ENCODE assay signal across 8 cellular contexts in the genomic region with DNA sequence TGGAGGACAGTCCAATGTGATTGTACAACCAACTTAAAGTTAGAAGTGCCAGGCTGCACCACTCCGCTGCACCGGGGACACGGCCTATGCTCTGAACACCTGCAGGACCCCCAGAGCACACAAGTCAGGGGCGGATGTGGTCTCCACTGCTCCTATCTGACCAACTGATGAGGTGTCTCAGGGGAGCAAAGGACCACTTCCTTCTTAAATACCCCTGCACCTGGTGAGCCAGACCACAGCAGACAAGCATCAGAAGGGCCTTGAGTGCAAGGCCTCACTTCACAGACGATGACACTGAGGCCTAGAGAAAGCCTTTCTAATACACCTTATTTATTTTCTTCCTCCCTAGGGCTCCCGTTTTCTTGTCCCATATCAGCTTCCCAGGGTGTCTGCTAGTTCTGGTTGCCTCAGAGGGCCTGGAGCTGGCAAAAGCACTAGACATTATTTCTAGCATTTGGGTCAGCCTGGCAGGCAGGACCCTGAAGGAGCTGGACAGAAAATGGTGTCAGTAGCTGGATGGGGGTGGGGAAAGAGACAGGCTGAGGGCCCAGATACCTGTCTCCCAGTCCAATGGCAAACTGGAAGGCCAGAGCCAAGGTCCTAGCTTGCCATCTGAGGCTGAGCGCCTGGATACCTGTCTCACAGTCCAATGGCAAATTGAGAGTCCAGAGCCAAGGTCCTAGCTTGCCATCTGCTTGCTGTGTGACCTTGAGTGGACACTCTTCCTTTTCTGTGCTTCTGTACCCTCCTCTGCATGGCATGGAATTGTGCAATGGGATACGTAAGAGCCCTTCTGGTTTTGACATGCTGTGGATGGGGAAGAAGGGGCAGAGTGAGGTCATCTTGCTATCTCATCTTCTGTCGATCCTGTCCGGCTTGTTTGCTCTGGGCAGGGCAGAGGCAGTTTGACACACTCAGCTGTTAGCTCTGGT. TPM values are rescaled to one million over a fixed set of nuclear protein-coding genes. Genes with fewer than 3 reads are reported as not detected.
DNase-seq lines count a peak whose midpoint lies in the region; ATAC-seq, FAIRE-seq and TF ChIP-seq lines count a peak whose summit lies in the region.

No MANE protein-coding gene starts in this region.

- H3K27me3 ChIP-seq in BLaER1 (no peaks in the 10 kb centered on the region), left lung (no peaks in the 10 kb centered on the region)

- intact Hi-C loops in left lung (cut with DNase I): no loop called here

- peaks cover 59% of the 10 kb centered on the region for H3K36me3 Mint-ChIP-seq in activated CD4-positive, alpha-beta memory T cell treated with anti-CD3 and anti-CD28 coated beads, Interleukin-2, amount 10 ng/mL, durations not matched to agents 7 days and 5 days (ENCODE audit: low read depth)

- TF ChIP-seq POLR2A in GM19193 (IDR thresholded peaks at IDR 0.05; ENCODE audit: extremely low read depth, insufficient read depth, insufficient read length): peak; percentile 33

- H3K27me3 Mint-ChIP-seq in activated CD4-positive, alpha-beta memory T cell treated with anti-CD3 and anti-CD28 coated beads, Interleukin-2, amount 10 ng/mL, durations not matched to agents 7 days and 5 days: no peaks in the 10 kb centered on the region

- no peak for FAIRE-seq in HTR-8/SVneo (lab: Jason Lieb, UNC)

- H3K4me1 ChIP-seq in BLaER1 (peaks cover 98% of the 10 kb centered on the region), left lung (peaks cover 16 to 97% of the 10 kb centered on the region in 2 donors)

- no peaks in the 10 kb centered on the region for H3K9me3 Mint-ChIP-seq in activated CD4-positive, alpha-beta memory T cell treated with anti-CD3 and anti-CD28 coated beads, Interleukin-2, amount 10 ng/mL, durations not matched to agents 7 days and 5 days

- peak overlapping the region; percentile 98 for H3K27ac Mint-ChIP-seq in activated CD4-positive, alpha-beta memory T cell treated with anti-CD3 and anti-CD28 coated beads, Interleukin-2, amount 10 ng/mL, durations not matched to agents 7 days and 5 days

- peak; percentile 65 for DNase-seq in activated CD4-positive, alpha-beta memory T cell treated with anti-CD3 and anti-CD28 coated beads, Interleukin-2, amount 10 ng/mL, durations not matched to agents 7 days and 5 days
- DNase-seq in left lung (peak in 1 of 2 donors; percentile 56), NCI-H2196 (lab: John Stamatoyannopoulos, UW; ENCODE audit: unreplicated experiment) (no peak), hippocampal formation (lab: John Stamatoyannopoulos, UW) (no peak), HTR-8/SVneo (ENCODE audit: insufficient read length, low spot score) (no peak)

- no peaks in the 10 kb centered on the region; the same call in 1 of the 2 replicates for H4K20me1 ChIP-seq in BLaER1

- ATAC-seq in HG03175 (IDR thresholded peaks at IDR 0.05; ENCODE audit: unreplicated experiment) (peak; percentile 69), left lung (peak; percentile 56)

- CTCF ChIA-PET in activated CD4-positive, alpha-beta memory T cell treated with anti-CD3 and anti-CD28 coated beads, Interleukin-2, amount 10 ng/mL, durations not matched to agents 7 days and 5 days (lab: Charles Lee): interaction anchor here (1.0 to 5.9 kb wide), 8 partner anchors 9 to 89 kb away, joined by 3 to 49 read pairs (median 12); partner anchors contain the start of genes CCDC69 and GM2A

- TF ChIP-seq CTCF in left lung (IDR thresholded peaks at IDR 0.05): no peak

- peak overlapping the region; percentile 100 for H3K4me2 ChIP-seq in BLaER1

- H3K27ac ChIP-seq in BLaER1 (peak overlapping the region; percentile 98), left lung (peak overlapping the region; percentile 75 to 94)

- peak overlapping the region; percentile 89 for H3K9ac ChIP-seq in BLaER1

- H3K9me3 ChIP-seq in BLaER1 (no peaks in the 10 kb centered on the region), left lung (no peaks in the 10 kb centered on the region)

- POLR2A ChIA-PET in activated CD4-positive, alpha-beta memory T cell treated with anti-CD3 and anti-CD28 coated beads, Interleukin-2, amount 10 ng/mL, durations not matched to agents 7 days and 5 days (lab: Charles Lee): interaction anchor here (1.1 to 6.1 kb wide), 20 partner anchors 8 to 803 kb away, joined by 3 to 183 read pairs (median 7); partner anchors contain the start of genes ANXA6, CCDC69, CD74 and DCTN4

- H3K4me3 ChIP-seq in BLaER1: peak overlapping the region; percentile 62
- H3K4me3 ChIP-seq in left lung: peak overlapping the region in 1 of 2 donors; percentile 24

- H3K36me3 ChIP-seq in BLaER1 (peaks cover 8% of the 10 kb centered on the region), left lung (no peaks in the 10 kb centered on the region)

- peaks cover 80% of the 10 kb centered on the region for H3K4me1 Mint-ChIP-seq in activated CD4-positive, alpha-beta memory T cell treated with anti-CD3 and anti-CD28 coated beads, Interleukin-2, amount 10 ng/mL, durations not matched to agents 7 days and 5 days

- peak overlapping the region; percentile 86 for H3K4me3 Mint-ChIP-seq in activated CD4-positive, alpha-beta memory T cell treated with anti-CD3 and anti-CD28 coated beads, Interleukin-2, amount 10 ng/mL, durations not matched to agents 7 days and 5 days

RNA-seq across cellular contexts. Expression of gene CCDC69, which starts 9.0 kb away (rescaled TPM):
- total RNA-seq in activated CD4-positive, alpha-beta memory T cell treated with anti-CD3 and anti-CD28 coated beads, Interleukin-2, amount 10 ng/mL, durations not matched to agents 7 days and 5 days: 10 to 100 TPM; 62.6 to 64.2 TPM
- total RNA-seq in left lung: 10 to 100 TPM; 34.6 to 66.4 TPM

RNA-seq across cellular contexts. Expression of gene GM2A, which starts 38.1 kb away (rescaled TPM):
- 10 to 100 TPM; 22.4 to 24.5 TPM for total RNA-seq in activated CD4-positive, alpha-beta memory T cell treated with anti-CD3 and anti-CD28 coated beads, Interleukin-2, amount 10 ng/mL, durations not matched to agents 7 days and 5 days
- 10 to 100 TPM; 66.1 to 70.0 TPM for total RNA-seq in left lung

RNA-seq across cellular contexts. Expression of gene ANXA6, which starts 57.3 kb away (rescaled TPM):
- 100 to 1,000 TPM; 603 to 606 TPM for total RNA-seq in activated CD4-positive, alpha-beta memory T cell treated with anti-CD3 and anti-CD28 coated beads, Interleukin-2, amount 10 ng/mL, durations not matched to agents 7 days and 5 days
- total RNA-seq in left lung: 100 to 1,000 TPM; 188 to 198 TPM
